In the genomic region with DNA sequence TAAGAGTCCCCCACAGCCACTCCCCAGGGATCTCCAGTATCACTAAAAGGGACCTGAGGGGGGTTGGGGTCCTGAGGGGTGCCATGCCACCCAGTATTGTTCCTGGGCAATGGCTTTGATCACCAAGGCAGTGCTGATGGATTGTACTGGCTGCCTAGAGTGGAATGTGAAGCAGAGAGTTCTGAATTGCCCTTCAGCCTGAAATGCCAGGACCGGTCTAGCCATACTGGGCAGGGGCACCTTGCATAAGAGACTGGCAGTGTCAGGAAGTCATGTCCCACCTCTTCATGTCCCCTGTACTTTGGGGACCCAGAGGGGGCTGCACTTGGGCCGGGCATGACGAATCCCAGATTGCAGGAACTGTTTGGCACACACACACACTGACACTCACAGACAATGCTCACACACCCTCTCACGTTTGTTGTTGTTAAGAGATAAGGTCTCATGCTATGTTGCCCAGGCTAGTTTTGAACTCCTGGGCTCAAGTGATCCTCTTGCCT, we compare ENCODE assay signal across 2 cellular contexts.
TF ChIP-seq lines count a peak whose summit lies in the region.

No MANE protein-coding gene starts in this region.

TF ChIP-seq in H1, 55 proteins besides CTCF, POLR2A, EP300 and RAD21:
- no peak for TF ChIP-seq KDM1A (IDR thresholded peaks at IDR 0.05; ENCODE audit: borderline replicate concordance, low read length)
- no peak for TF ChIP-seq RNF2 (IDR thresholded peaks at IDR 0.05; ENCODE audit: borderline replicate concordance, low read depth, low read length, missing control alignments, poor library complexity, severe bottlenecking)
- TF ChIP-seq, protein P1, sequence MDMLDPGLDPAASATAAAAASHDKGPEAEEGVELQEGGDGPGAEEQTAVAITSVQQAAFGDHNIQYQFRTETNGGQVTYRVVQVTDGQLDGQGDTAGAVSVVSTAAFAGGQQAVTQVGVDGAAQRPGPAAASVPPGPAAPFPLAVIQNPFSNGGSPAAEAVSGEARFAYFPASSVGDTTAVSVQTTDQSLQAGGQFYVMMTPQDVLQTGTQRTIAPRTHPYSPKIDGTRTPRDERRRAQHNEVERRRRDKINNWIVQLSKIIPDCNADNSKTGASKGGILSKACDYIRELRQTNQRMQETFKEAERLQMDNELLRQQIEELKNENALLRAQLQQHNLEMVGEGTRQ (IDR thresholded peaks at IDR 0.05; ENCODE audit: low read length) = no peak
- TF ChIP-seq NANOG (IDR thresholded peaks at IDR 0.05; ENCODE audit: insufficient read depth, low read depth, low read length, poor library complexity, severe bottlenecking) = no peak
- TF ChIP-seq GTF2F1 (IDR thresholded peaks at IDR 0.05; ENCODE audit: borderline replicate concordance, low read depth, low read length) = no peak
- TF ChIP-seq HDAC6 (IDR thresholded peaks at IDR 0.05; ENCODE audit: low read depth, low read length) = no peak
- TF ChIP-seq SP2 (IDR thresholded peaks at IDR 0.05; ENCODE audit: low read length) = no peak

TF ChIP-seq in WTC11, 78 proteins besides CTCF, POLR2A, EP300 and RAD21:
- TF ChIP-seq, protein P2, sequence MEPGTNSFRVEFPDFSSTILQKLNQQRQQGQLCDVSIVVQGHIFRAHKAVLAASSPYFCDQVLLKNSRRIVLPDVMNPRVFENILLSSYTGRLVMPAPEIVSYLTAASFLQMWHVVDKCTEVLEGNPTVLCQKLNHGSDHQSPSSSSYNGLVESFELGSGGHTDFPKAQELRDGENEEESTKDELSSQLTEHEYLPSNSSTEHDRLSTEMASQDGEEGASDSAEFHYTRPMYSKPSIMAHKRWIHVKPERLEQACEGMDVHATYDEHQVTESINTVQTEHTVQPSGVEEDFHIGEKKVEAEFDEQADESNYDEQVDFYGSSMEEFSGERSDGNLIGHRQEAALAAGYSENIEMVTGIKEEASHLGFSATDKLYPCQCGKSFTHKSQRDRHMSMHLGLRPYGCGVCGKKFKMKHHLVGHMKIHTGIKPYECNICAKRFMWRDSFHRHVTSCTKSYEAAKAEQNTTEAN (CRISPR knock-in tag; IDR thresholded peaks at IDR 0.05) = no peak
- TF ChIP-seq, protein P3, sequence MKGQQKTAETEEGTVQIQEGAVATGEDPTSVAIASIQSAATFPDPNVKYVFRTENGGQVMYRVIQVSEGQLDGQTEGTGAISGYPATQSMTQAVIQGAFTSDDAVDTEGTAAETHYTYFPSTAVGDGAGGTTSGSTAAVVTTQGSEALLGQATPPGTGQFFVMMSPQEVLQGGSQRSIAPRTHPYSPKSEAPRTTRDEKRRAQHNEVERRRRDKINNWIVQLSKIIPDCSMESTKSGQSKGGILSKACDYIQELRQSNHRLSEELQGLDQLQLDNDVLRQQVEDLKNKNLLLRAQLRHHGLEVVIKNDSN (CRISPR knock-in tag; IDR thresholded peaks at IDR 0.05) = no peak
- TF ChIP-seq, protein P4, sequence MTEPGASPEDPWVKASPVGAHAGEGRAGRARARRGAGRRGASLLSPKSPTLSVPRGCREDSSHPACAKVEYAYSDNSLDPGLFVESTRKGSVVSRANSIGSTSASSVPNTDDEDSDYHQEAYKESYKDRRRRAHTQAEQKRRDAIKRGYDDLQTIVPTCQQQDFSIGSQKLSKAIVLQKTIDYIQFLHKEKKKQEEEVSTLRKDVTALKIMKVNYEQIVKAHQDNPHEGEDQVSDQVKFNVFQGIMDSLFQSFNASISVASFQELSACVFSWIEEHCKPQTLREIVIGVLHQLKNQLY (CRISPR knock-in tag; IDR thresholded peaks at IDR 0.05) = no peak
- no peak for TF ChIP-seq FOXJ3 (CRISPR knock-in tag; IDR thresholded peaks at IDR 0.05; ENCODE audit: borderline replicate concordance)
- TF ChIP-seq ZNF396 (CRISPR knock-in tag; IDR thresholded peaks at IDR 0.05; ENCODE audit: borderline replicate concordance) = no peak
- TF ChIP-seq, protein P5, sequence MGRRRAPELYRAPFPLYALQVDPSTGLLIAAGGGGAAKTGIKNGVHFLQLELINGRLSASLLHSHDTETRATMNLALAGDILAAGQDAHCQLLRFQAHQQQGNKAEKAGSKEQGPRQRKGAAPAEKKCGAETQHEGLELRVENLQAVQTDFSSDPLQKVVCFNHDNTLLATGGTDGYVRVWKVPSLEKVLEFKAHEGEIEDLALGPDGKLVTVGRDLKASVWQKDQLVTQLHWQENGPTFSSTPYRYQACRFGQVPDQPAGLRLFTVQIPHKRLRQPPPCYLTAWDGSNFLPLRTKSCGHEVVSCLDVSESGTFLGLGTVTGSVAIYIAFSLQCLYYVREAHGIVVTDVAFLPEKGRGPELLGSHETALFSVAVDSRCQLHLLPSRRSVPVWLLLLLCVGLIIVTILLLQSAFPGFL (CRISPR knock-in tag; IDR thresholded peaks at IDR 0.05; ENCODE audit: borderline replicate concordance) = no peak
- no peak for TF ChIP-seq CREM (CRISPR knock-in tag; IDR thresholded peaks at IDR 0.05)
- TF ChIP-seq, protein P6, sequence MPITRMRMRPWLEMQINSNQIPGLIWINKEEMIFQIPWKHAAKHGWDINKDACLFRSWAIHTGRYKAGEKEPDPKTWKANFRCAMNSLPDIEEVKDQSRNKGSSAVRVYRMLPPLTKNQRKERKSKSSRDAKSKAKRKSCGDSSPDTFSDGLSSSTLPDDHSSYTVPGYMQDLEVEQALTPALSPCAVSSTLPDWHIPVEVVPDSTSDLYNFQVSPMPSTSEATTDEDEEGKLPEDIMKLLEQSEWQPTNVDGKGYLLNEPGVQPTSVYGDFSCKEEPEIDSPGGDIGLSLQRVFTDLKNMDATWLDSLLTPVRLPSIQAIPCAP (CRISPR knock-in tag; IDR thresholded peaks at IDR 0.05) = no peak
- no peak for TF ChIP-seq ZNF138 (CRISPR knock-in tag; conservative IDR thresholded peaks at IDR 0.05)
- TF ChIP-seq NR2C2 (CRISPR knock-in tag; IDR thresholded peaks at IDR 0.05) = no peak
